In genomic region chr10:100007239-100008141, GRCh38 we compare ENCODE assay signal across 10 cellular contexts. TPM values are rescaled to one million over a fixed set of nuclear protein-coding genes. Genes with fewer than 3 reads are reported as not detected.
A peak's percentile ranks its signal among the peaks of the same experiment; 100 is the strongest.
DNase-seq lines count a peak whose midpoint lies in the region; ATAC-seq, FAIRE-seq and TF ChIP-seq lines count a peak whose summit lies in the region.
"Had no signal": no experiment of that assay in that cellular context is flagged by ENCODE, and none has a peak within 500 bp of the region (broad histone marks: within the 10 kb centered on the region; RNA-seq: fewer than 3 reads in every experiment).

No MANE protein-coding gene starts in this region.

- POLR2A ChIA-PET in activated naive CD8-positive, alpha-beta T cell treated with anti-CD3 and anti-CD28 coated beads, Interleukin-2, amount 10 ng/mL, durations not matched to agents 7 days and 5 days (lab: Charles Lee), result interaction anchor here (1.0 kb wide), 1 partner anchor 14 kb away, joined by 3 read pairs; no protein-coding TSS in a partner anchor

- WGBS in thymus, result 62% methylated on average over 10 of the region's 10 CpGs

- no peaks in the 10 kb centered on the region for H3K9me3 Mint-ChIP-seq in activated naive CD4-positive, alpha-beta T cell treated with anti-CD3 and anti-CD28 coated beads, Interleukin-2, amount 10 ng/mL, durations not matched to agents 7 days and 5 days
- no peaks in the 10 kb centered on the region for H3K9me3 Mint-ChIP-seq in activated naive CD8-positive, alpha-beta T cell treated with anti-CD3 and anti-CD28 coated beads, Interleukin-2, amount 10 ng/mL, durations not matched to agents 7 days and 5 days

- H3K27me3 Mint-ChIP-seq in activated naive CD4-positive, alpha-beta T cell treated with anti-CD3 and anti-CD28 coated beads, Interleukin-2, amount 10 ng/mL, durations not matched to agents 7 days and 5 days, result peaks cover 28% of the 10 kb centered on the region
- peaks cover 16% of the 10 kb centered on the region for H3K27me3 Mint-ChIP-seq in activated naive CD8-positive, alpha-beta T cell treated with anti-CD3 and anti-CD28 coated beads, Interleukin-2, amount 10 ng/mL, durations not matched to agents 7 days and 5 days

- H3K4me3 ChIP-seq in kidney epithelial cell (ENCODE audit: low read depth, low read length), result peak overlapping the region; percentile 8
- H3K4me3 ChIP-seq in thymus (ENCODE audit: low read length), result peak overlapping the region; percentile 90

- CTCF ChIA-PET in activated naive CD4-positive, alpha-beta T cell treated with anti-CD3 and anti-CD28 coated beads, Interleukin-2, amount 10 ng/mL, durations not matched to agents 7 days and 5 days (lab: Charles Lee), result interaction anchor here (0.9 to 4.4 kb wide), 3 partner anchors 38 to 162 kb away, joined by 3 to 25 read pairs (median 8); no protein-coding TSS in a partner anchor

- TF ChIP-seq POLR2A in GM12892 (IDR thresholded peaks at IDR 0.05; ENCODE audit: low read depth, low read length), result no peak

- H3K27me3 ChIP-seq in kidney epithelial cell (ENCODE audit: control insufficient read depth, insufficient read depth, low read length) (no peaks in the 10 kb centered on the region), thymus (ENCODE audit: control insufficient read depth, insufficient read depth) (no peaks in the 10 kb centered on the region)

- peak overlapping the region; percentile 35 for H3K4me3 Mint-ChIP-seq in activated naive CD4-positive, alpha-beta T cell treated with anti-CD3 and anti-CD28 coated beads, Interleukin-2, amount 10 ng/mL, durations not matched to agents 7 days and 5 days
- peak overlapping the region; percentile 25 for H3K4me3 Mint-ChIP-seq in activated naive CD8-positive, alpha-beta T cell treated with anti-CD3 and anti-CD28 coated beads, Interleukin-2, amount 10 ng/mL, durations not matched to agents 7 days and 5 days

- no peaks in the 10 kb centered on the region for H3K9me3 ChIP-seq in thymus (ENCODE audit: control insufficient read depth)

- H3K27ac ChIP-seq in thymus (ENCODE audit: low read depth), result no peak overlapping the region

- no peak for ATAC-seq in activated naive CD8-positive, alpha-beta T cell treated with anti-CD3 and anti-CD28 coated beads, Interleukin-2, amount 10 ng/mL, durations not matched to agents 7 days and 5 days (ENCODE audit: low read depth)
- ATAC-seq in HG03039 (IDR thresholded peaks at IDR 0.05; ENCODE audit: unreplicated experiment) (no peak), HG02571 (IDR thresholded peaks at IDR 0.05; ENCODE audit: unreplicated experiment) (no peak)

- no peak for FAIRE-seq in GM12892 (lab: Jason Lieb, UNC)
- FAIRE-seq: colon had no signal

- no peaks in the 10 kb centered on the region for H3K36me3 Mint-ChIP-seq in activated naive CD4-positive, alpha-beta T cell treated with anti-CD3 and anti-CD28 coated beads, Interleukin-2, amount 10 ng/mL, durations not matched to agents 7 days and 5 days
- H3K36me3 Mint-ChIP-seq in activated naive CD8-positive, alpha-beta T cell treated with anti-CD3 and anti-CD28 coated beads, Interleukin-2, amount 10 ng/mL, durations not matched to agents 7 days and 5 days, result peaks cover 1% of the 10 kb centered on the region

- no peak for TF ChIP-seq CTCF in kidney epithelial cell (IDR thresholded peaks at IDR 0.05; ENCODE audit: insufficient read depth, low read length, poor library complexity, severe bottlenecking)

- H3K4me1 Mint-ChIP-seq in activated naive CD4-positive, alpha-beta T cell treated with anti-CD3 and anti-CD28 coated beads, Interleukin-2, amount 10 ng/mL, durations not matched to agents 7 days and 5 days, result peaks cover 44% of the 10 kb centered on the region
- H3K4me1 Mint-ChIP-seq in activated naive CD8-positive, alpha-beta T cell treated with anti-CD3 and anti-CD28 coated beads, Interleukin-2, amount 10 ng/mL, durations not matched to agents 7 days and 5 days, result peaks cover 29% of the 10 kb centered on the region

- H3K36me3 ChIP-seq in kidney epithelial cell (ENCODE audit: control insufficient read depth, insufficient read depth, low read length) (no peaks in the 10 kb centered on the region), thymus (ENCODE audit: control insufficient read depth, insufficient read depth) (no peaks in the 10 kb centered on the region)

- H3K4me1 ChIP-seq in thymus (ENCODE audit: control insufficient read depth, insufficient read depth, low read length), result peaks cover 26% of the 10 kb centered on the region

- DNase-seq in activated naive CD4-positive, alpha-beta T cell treated with anti-CD3 and anti-CD28 coated beads, Interleukin-2, amount 10 ng/mL, durations not matched to agents 7 days and 5 days, result no peak
- no peak for DNase-seq in activated naive CD4-positive, alpha-beta T cell (lab: John Stamatoyannopoulos, UW)
- no peak for DNase-seq in activated naive CD8-positive, alpha-beta T cell treated with anti-CD3 and anti-CD28 coated beads, Interleukin-2, amount 10 ng/mL, durations not matched to agents 7 days and 5 days
- DNase-seq in kidney epithelial cell (ENCODE audit: low read depth) (no peak), GM12892 (ENCODE audit: insufficient read length) (no peak)
- DNase-seq: posterior cingulate gyrus had no signal

- H3K27ac Mint-ChIP-seq in activated naive CD4-positive, alpha-beta T cell treated with anti-CD3 and anti-CD28 coated beads, Interleukin-2, amount 10 ng/mL, durations not matched to agents 7 days and 5 days, result no peak overlapping the region
- H3K27ac Mint-ChIP-seq in activated naive CD8-positive, alpha-beta T cell treated with anti-CD3 and anti-CD28 coated beads, Interleukin-2, amount 10 ng/mL, durations not matched to agents 7 days and 5 days, result no peak overlapping the region

RNA-seq across cellular contexts. Expression of gene DNMBP, which starts 2.3 kb away (rescaled TPM):
- 1 to 10 TPM; 5.2 to 6.0 TPM for total RNA-seq in activated naive CD8-positive, alpha-beta T cell treated with anti-CD3 and anti-CD28 coated beads, Interleukin-2, amount 10 ng/mL, durations not matched to agents 7 days and 5 days
- total RNA-seq in kidney epithelial cell, result 15.3 and 16.5 TPM in 2 replicates
- 10.0 TPM for polyA plus RNA-seq in thymus
- polyA plus RNA-seq in GM12892 (2012; ENCODE audit: missing spikeins), result 12.1 TPM
